20 cellular contexts compared by ENCODE assay signal in genomic region chr2:56580242-56580641, GRCh38.
DNase-seq lines count a peak whose midpoint lies in the region; TF ChIP-seq lines count a peak whose summit lies in the region.
"Had no signal": no experiment of that assay in that cellular context is flagged by ENCODE, and none has a peak within 500 bp of the region (broad histone marks: within the 10 kb centered on the region; RNA-seq: fewer than 3 reads in every experiment).

No MANE protein-coding gene starts in this region.

- no peaks in the 10 kb centered on the region for H3K4me1 ChIP-seq in Peyer's patch
- H3K4me1 ChIP-seq: heart left ventricle, spleen had no signal

- H3K4me3 ChIP-seq in kidney epithelial cell (ENCODE audit: low read depth, low read length) (no peak overlapping the region), Peyer's patch (no peak overlapping the region)
- H3K4me3 ChIP-seq: heart left ventricle, mucosa of descending colon, spleen had no signal

- no peak for TF ChIP-seq POLR2A in Peyer's patch (IDR thresholded peaks at IDR 0.05)

- no peaks in the 10 kb centered on the region for H3K27me3 ChIP-seq in kidney epithelial cell (ENCODE audit: control insufficient read depth, insufficient read depth, low read length)
- no peaks in the 10 kb centered on the region for H3K27me3 ChIP-seq in Peyer's patch
- H3K27me3 ChIP-seq: heart left ventricle, spleen had no signal

- H3K9me3 ChIP-seq in Peyer's patch: no peaks in the 10 kb centered on the region

- H3K36me3 ChIP-seq in kidney epithelial cell (ENCODE audit: control insufficient read depth, insufficient read depth, low read length) (no peaks in the 10 kb centered on the region), Peyer's patch (no peaks in the 10 kb centered on the region)
- H3K36me3 ChIP-seq: heart left ventricle, spleen had no signal

- no peak overlapping the region for H3K27ac ChIP-seq in Peyer's patch
- H3K27ac ChIP-seq: heart left ventricle, KMS-11, spleen had no signal

- peak; percentile 27 for DNase-seq in AG08395 (ENCODE audit: low spot score)
- peak; percentile 28 for DNase-seq in HT1080 (ENCODE audit: low read depth)
- DNase-seq in astrocyte of the hippocampus (ENCODE audit: low read depth, low spot score): peak; percentile 43
- DNase-seq in kidney epithelial cell (ENCODE audit: low read depth): peak; percentile 10
- DNase-seq in DMS79 (lab: John Stamatoyannopoulos, UW): no peak
- no peak for DNase-seq in NCI-H146 treated with DMSO at 0.1 percent for 48 hours (lab: John Stamatoyannopoulos, UW; ENCODE audit: unreplicated experiment)
- no peak for DNase-seq in UCSD-AML1 (lab: John Stamatoyannopoulos, UW; ENCODE audit: unreplicated experiment)
- DNase-seq in Peyer's patch: no peak
- DNase-seq: activated CD4-positive, alpha-beta T cell treated with anti-CD3 and anti-CD28 coated beads for 4 hours; COR-L47; GDM1; heart left ventricle; left cardiac atrium; mucosa of descending colon; NK-92 treated with Interleukin-12 subunit alpha and Interleukin-12 subunit beta, amount 100 ng/mL, for 24 hours; SIG-M5; spleen; stimulated activated naive CD4-positive, alpha-beta T cell; T1000 had no signal

- TF ChIP-seq CTCF in kidney epithelial cell (IDR thresholded peaks at IDR 0.05; ENCODE audit: insufficient read depth, low read length, poor library complexity, severe bottlenecking) (no peak), Peyer's patch (IDR thresholded peaks at IDR 0.05) (no peak)

Comparison
In these comparisons a context has a peak if more than half of its experiments do, and no peak if none do; other contexts are left out.
1. DNase-seq: peak in AG08395 (single experiment), HT1080 (single experiment), astrocyte of the hippocampus (single experiment) and kidney epithelial cell (single experiment); none in DMS79 (single experiment), NCI-H146 treated with DMSO at 0.1 percent for 48 hours (single experiment), UCSD-AML1 (single experiment) and Peyer's patch (0 of 3).